In the genomic region with DNA sequence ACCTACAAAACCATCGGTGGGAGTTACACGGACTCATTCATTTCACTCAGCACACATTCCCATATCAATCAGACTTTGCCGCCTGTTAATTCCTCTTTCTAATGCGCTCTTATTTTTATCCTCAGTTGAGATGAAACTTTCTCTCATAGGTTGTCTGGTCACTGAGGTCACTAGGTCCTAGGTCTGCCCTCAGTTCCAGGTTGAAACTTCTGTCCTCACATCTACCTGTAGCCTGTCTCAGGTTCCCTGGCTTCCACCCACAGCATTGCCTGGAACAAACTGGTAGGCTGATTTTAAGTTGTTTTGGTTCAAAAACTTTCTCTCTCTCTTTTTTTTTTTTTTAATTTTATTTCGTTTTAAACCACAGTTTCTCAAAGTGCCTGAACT, we compare ENCODE assay signal across 24 cellular contexts.
"Had no signal": no experiment of that assay in that cellular context is flagged by ENCODE, and none has a peak within 500 bp of the region (broad histone marks: within the 10 kb centered on the region; RNA-seq: fewer than 3 reads in every experiment).

No MANE protein-coding gene starts in this region.

- H3K9ac ChIP-seq: SK-N-SH had no signal

- H3K27ac ChIP-seq: SJCRH30, WERI-Rb-1 had no signal

- H3K9me3 Mint-ChIP-seq: activated CD8-positive, alpha-beta T cell treated with anti-CD3 and anti-CD28 coated beads for 36 hours; activated naive CD4-positive, alpha-beta T cell treated with anti-CD3 and anti-CD28 coated beads, Interleukin-2, amount 10 ng/mL, durations not matched to agents 7 days and 5 days; activated naive CD8-positive, alpha-beta T cell treated with anti-CD3 and anti-CD28 coated beads for 36 hours; activated T-cell treated with anti-CD3 and anti-CD28 coated beads, Interleukin-2, amount 50 U/mL, for 72 hours; activated T-helper 2 cell treated with anti-CD3 and anti-CD28 coated beads, Interferon-gamma antibody, Interleukin-2, Interleukin-4, amounts not matched to agents 10 μg/mL and 5 μg/mL and 100 μg/mL, durations not matched to agents 14 hours and 24 hours and 36 hours had no signal

- H3K4me2 ChIP-seq: SK-N-SH had no signal

- H3K36me3 Mint-ChIP-seq: activated naive CD4-positive, alpha-beta T cell treated with anti-CD3 and anti-CD28 coated beads, Interleukin-2, amount 10 ng/mL, durations not matched to agents 7 days and 5 days had no signal

- H3K4me3 ChIP-seq: SJCRH30 had no signal

- H3K27me3 Mint-ChIP-seq: activated CD8-positive, alpha-beta T cell treated with anti-CD3 and anti-CD28 coated beads for 36 hours; activated naive CD4-positive, alpha-beta T cell treated with anti-CD3 and anti-CD28 coated beads, Interleukin-2, amount 10 ng/mL, durations not matched to agents 7 days and 5 days; activated naive CD8-positive, alpha-beta T cell treated with anti-CD3 and anti-CD28 coated beads for 36 hours had no signal

- H3K27ac Mint-ChIP-seq: activated CD8-positive, alpha-beta T cell treated with anti-CD3 and anti-CD28 coated beads for 36 hours; activated naive CD4-positive, alpha-beta T cell treated with anti-CD3 and anti-CD28 coated beads, Interleukin-2, amount 10 ng/mL, durations not matched to agents 7 days and 5 days; activated naive CD8-positive, alpha-beta T cell treated with anti-CD3 and anti-CD28 coated beads for 36 hours; activated T-cell treated with anti-CD3 and anti-CD28 coated beads, Interleukin-2, amount 50 U/mL, for 72 hours; activated T-helper 2 cell treated with anti-CD3 and anti-CD28 coated beads, Interferon-gamma antibody, Interleukin-2, Interleukin-4, amounts not matched to agents 10 μg/mL and 5 μg/mL and 100 μg/mL, durations not matched to agents 14 hours and 24 hours and 36 hours had no signal

- H3K27me3 ChIP-seq: SJCRH30 had no signal

- H3K9me3 ChIP-seq: SJCRH30, SK-N-SH had no signal

- H3K4me1 ChIP-seq: SJCRH30 had no signal

- ATAC-seq: activated CD4-positive, CD25-positive, alpha-beta regulatory T cell treated with anti-CD3 and anti-CD28 coated beads, Interleukin-2, amount 50 U/mL, for 24 hours; activated CD8-positive, alpha-beta T cell treated with anti-CD3 and anti-CD28 coated beads for 36 hours; activated T-cell treated with anti-CD3 and anti-CD28 coated beads, Interleukin-2, amount 50 U/mL, for 72 hours; Panc1; Right ventricle myocardium inferior had no signal

- H3K4me3 Mint-ChIP-seq: activated CD8-positive, alpha-beta T cell treated with anti-CD3 and anti-CD28 coated beads for 36 hours; activated naive CD4-positive, alpha-beta T cell treated with anti-CD3 and anti-CD28 coated beads, Interleukin-2, amount 10 ng/mL, durations not matched to agents 7 days and 5 days; activated naive CD8-positive, alpha-beta T cell treated with anti-CD3 and anti-CD28 coated beads for 36 hours; activated T-cell treated with anti-CD3 and anti-CD28 coated beads, Interleukin-2, amount 50 U/mL, for 72 hours had no signal

- DNase-seq: activated CD4-positive, alpha-beta T cell treated with anti-CD3 and anti-CD28 coated beads for 4 hours; activated CD8-positive, alpha-beta memory T cell treated with anti-CD3 and anti-CD28 coated beads, Interleukin-2, amount 50 U/mL, for 4 hours; activated CD8-positive, alpha-beta T cell treated with anti-CD3 and anti-CD28 coated beads for 36 hours; activated gamma-delta T cell treated with Interleukin-2 at 50 U/mL for 16 hours; activated naive CD4-positive, alpha-beta T cell treated with anti-CD3 and anti-CD28 coated beads, Interleukin-2, amount 10 ng/mL, durations not matched to agents 7 days and 5 days; activated naive CD8-positive, alpha-beta T cell treated with anti-CD3 and anti-CD28 coated beads for 36 hours; activated T-cell treated with anti-CD3 and anti-CD28 coated beads, Interleukin-2, amount 50 U/mL, for 72 hours; NCI-H1092; NCI-H1694; NCI-H2029; NCI-H2107; NCI-H510A treated with DMSO at 0.1 percent for 48 hours; NCI-H69; NK-92 treated with Interleukin-12 subunit alpha and Interleukin-12 subunit beta, amount 100 ng/mL, for 24 hours; OCI-M1; RPMI8226; SJCRH30; SK-N-SH; T-helper 1 cell; WERI-Rb-1 had no signal

- H3K36me3 ChIP-seq: SJCRH30, WERI-Rb-1 had no signal
